Comparison of ENCODE assay signal across 1 cellular context in the genomic region with DNA sequence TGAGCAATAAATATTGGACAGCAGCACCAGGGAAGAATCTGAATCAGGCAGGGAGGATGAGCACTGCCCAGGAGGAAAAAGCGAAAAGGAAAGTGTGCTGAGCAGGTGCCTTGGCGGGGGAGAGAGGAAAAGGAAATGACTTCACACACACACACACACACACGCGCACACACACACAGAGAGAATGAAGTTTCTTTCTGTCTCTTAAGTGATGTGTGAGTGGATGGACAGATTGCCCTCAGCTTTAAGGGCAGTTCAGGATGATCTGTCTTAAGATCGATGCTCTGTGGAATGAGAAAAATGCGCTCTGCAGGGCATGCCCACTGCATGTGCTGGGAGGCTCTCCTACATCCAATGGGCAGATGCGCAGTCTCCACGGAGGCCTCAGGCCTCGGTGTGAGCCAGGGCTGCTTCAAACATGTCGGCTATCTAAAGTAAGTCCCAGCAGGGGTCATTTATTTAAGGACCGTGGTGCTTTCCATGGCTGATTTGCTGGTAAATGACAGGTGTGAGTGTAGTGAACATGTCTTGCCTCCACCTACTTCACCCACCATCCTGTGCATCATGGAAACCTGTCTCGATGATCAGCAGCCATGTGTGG.
A peak's percentile ranks its signal among the peaks of the same experiment; 100 is the strongest.
TF ChIP-seq lines count a peak whose summit lies in the region.

No MANE protein-coding gene starts in this region.

TF ChIP-seq in GM12878, 131 proteins besides CTCF, POLR2A, EP300 and RAD21 (continued from another document and continues in another):
- TF ChIP-seq NBN (IDR thresholded peaks at IDR 0.05) = 0 out of 2 replicates have a peak, but pooled peaks have one; percentile 71
- TF ChIP-seq, protein P1, sequence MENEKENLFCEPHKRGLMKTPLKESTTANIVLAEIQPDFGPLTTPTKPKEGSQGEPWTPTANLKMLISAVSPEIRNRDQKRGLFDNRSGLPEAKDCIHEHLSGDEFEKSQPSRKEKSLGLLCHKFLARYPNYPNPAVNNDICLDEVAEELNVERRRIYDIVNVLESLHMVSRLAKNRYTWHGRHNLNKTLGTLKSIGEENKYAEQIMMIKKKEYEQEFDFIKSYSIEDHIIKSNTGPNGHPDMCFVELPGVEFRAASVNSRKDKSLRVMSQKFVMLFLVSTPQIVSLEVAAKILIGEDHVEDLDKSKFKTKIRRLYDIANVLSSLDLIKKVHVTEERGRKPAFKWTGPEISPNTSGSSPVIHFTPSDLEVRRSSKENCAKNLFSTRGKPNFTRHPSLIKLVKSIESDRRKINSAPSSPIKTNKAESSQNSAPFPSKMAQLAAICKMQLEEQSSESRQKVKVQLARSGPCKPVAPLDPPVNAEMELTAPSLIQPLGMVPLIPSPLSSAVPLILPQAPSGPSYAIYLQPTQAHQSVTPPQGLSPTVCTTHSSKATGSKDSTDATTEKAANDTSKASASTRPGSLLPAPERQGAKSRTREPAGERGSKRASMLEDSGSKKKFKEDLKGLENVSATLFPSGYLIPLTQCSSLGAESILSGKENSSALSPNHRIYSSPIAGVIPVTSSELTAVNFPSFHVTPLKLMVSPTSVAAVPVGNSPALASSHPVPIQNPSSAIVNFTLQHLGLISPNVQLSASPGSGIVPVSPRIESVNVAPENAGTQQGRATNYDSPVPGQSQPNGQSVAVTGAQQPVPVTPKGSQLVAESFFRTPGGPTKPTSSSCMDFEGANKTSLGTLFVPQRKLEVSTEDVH (IDR thresholded peaks at IDR 0.05; ENCODE audit: low read depth, partially characterized antibody) = peak; percentile 63
- peak; percentile 36 for TF ChIP-seq RUNX3 (IDR thresholded peaks at IDR 0.05; ENCODE audit: low read length)
- no peak for TF ChIP-seq CHD4 (IDR thresholded peaks at IDR 0.05)
- TF ChIP-seq, protein P2, sequence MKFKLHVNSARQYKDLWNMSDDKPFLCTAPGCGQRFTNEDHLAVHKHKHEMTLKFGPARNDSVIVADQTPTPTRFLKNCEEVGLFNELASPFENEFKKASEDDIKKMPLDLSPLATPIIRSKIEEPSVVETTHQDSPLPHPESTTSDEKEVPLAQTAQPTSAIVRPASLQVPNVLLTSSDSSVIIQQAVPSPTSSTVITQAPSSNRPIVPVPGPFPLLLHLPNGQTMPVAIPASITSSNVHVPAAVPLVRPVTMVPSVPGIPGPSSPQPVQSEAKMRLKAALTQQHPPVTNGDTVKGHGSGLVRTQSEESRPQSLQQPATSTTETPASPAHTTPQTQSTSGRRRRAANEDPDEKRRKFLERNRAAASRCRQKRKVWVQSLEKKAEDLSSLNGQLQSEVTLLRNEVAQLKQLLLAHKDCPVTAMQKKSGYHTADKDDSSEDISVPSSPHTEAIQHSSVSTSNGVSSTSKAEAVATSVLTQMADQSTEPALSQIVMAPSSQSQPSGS (IDR thresholded peaks at IDR 0.05; ENCODE audit: low read length) = peak; percentile 87
- TF ChIP-seq MTA2 (IDR thresholded peaks at IDR 0.05; ENCODE audit: low read depth) = 0 out of 2 replicates have a peak, but pooled peaks have one; percentile 14
- no peak for TF ChIP-seq BMI1 (IDR thresholded peaks at IDR 0.05; ENCODE audit: borderline replicate concordance)
- TF ChIP-seq RCOR1 (conservative IDR thresholded peaks at IDR 0.05; ENCODE audit: low read depth, low read length) = no peak
- TF ChIP-seq, protein P3, sequence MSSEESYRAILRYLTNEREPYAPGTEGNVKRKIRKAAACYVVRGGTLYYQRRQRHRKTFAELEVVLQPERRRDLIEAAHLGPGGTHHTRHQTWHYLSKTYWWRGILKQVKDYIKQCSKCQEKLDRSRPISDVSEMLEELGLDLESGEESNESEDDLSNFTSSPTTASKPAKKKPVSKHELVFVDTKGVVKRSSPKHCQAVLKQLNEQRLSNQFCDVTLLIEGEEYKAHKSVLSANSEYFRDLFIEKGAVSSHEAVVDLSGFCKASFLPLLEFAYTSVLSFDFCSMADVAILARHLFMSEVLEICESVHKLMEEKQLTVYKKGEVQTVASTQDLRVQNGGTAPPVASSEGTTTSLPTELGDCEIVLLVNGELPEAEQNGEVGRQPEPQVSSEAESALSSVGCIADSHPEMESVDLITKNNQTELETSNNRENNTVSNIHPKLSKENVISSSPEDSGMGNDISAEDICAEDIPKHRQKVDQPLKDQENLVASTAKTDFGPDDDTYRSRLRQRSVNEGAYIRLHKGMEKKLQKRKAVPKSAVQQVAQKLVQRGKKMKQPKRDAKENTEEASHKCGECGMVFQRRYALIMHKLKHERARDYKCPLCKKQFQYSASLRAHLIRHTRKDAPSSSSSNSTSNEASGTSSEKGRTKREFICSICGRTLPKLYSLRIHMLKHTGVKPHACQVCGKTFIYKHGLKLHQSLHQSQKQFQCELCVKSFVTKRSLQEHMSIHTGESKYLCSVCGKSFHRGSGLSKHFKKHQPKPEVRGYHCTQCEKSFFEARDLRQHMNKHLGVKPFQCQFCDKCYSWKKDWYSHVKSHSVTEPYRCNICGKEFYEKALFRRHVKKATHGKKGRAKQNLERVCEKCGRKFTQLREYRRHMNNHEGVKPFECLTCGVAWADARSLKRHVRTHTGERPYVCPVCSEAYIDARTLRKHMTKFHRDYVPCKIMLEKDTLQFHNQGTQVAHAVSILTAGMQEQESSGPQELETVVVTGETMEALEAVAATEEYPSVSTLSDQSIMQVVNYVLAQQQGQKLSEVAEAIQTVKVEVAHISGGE (CRISPR knock-in tag; IDR thresholded peaks at IDR 0.05) = no peak
- peak; percentile 68; the same call in 1 of the 2 replicates for TF ChIP-seq DPF2 (IDR thresholded peaks at IDR 0.05)
- no peak for TF ChIP-seq RAD51 (IDR thresholded peaks at IDR 0.05)
- peak; percentile 16; the same call in 1 of the 2 replicates for TF ChIP-seq ZNF207 (IDR thresholded peaks at IDR 0.05; ENCODE audit: borderline replicate concordance)
- TF ChIP-seq BCL11A (IDR thresholded peaks at IDR 0.05; ENCODE audit: low read depth, low read length) = 0 out of 2 replicates have a peak, but pooled peaks have one; percentile 12
- TF ChIP-seq SREBF1 (IDR thresholded peaks at IDR 0.05; ENCODE audit: low read length) = no peak
- no peak for TF ChIP-seq RBBP5 (conservative IDR thresholded peaks at IDR 0.05)
- TF ChIP-seq SP1 (IDR thresholded peaks at IDR 0.05; ENCODE audit: low read depth, low read length) = no peak
- no peak for TF ChIP-seq CEBPB (IDR thresholded peaks at IDR 0.05; ENCODE audit: borderline replicate concordance in 1 of 2, low read depth in 2 of 2, low read length in 2 of 2)
- peak; percentile 94 for TF ChIP-seq POLR2AphosphoS5 (IDR thresholded peaks at IDR 0.05; ENCODE audit: low read length)
- no peak for TF ChIP-seq ZNF217 (IDR thresholded peaks at IDR 0.05)
- TF ChIP-seq SMAD1 (IDR thresholded peaks at IDR 0.05; ENCODE audit: low read depth, partially characterized antibody) = no peak
- TF ChIP-seq STAT3 (IDR thresholded peaks at IDR 0.05; ENCODE audit: low read depth, low read length) = no peak; the same call in 1 of the 2 replicates
- TF ChIP-seq, protein P4, sequence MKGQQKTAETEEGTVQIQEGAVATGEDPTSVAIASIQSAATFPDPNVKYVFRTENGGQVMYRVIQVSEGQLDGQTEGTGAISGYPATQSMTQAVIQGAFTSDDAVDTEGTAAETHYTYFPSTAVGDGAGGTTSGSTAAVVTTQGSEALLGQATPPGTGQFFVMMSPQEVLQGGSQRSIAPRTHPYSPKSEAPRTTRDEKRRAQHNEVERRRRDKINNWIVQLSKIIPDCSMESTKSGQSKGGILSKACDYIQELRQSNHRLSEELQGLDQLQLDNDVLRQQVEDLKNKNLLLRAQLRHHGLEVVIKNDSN (IDR thresholded peaks at IDR 0.05; ENCODE audit: borderline replicate concordance, extremely low read length, insufficient read depth, low read depth, low read length) = no peak
- 0 out of 2 replicates have a peak, but pooled peaks have one; percentile 8 for TF ChIP-seq SPI1 (IDR thresholded peaks at IDR 0.05; ENCODE audit: borderline replicate concordance, insufficient read depth, low read depth, low read length)
- no peak for TF ChIP-seq SIX5 (IDR thresholded peaks at IDR 0.05; ENCODE audit: low read depth, low read length, severe bottlenecking)
- TF ChIP-seq, protein P5, sequence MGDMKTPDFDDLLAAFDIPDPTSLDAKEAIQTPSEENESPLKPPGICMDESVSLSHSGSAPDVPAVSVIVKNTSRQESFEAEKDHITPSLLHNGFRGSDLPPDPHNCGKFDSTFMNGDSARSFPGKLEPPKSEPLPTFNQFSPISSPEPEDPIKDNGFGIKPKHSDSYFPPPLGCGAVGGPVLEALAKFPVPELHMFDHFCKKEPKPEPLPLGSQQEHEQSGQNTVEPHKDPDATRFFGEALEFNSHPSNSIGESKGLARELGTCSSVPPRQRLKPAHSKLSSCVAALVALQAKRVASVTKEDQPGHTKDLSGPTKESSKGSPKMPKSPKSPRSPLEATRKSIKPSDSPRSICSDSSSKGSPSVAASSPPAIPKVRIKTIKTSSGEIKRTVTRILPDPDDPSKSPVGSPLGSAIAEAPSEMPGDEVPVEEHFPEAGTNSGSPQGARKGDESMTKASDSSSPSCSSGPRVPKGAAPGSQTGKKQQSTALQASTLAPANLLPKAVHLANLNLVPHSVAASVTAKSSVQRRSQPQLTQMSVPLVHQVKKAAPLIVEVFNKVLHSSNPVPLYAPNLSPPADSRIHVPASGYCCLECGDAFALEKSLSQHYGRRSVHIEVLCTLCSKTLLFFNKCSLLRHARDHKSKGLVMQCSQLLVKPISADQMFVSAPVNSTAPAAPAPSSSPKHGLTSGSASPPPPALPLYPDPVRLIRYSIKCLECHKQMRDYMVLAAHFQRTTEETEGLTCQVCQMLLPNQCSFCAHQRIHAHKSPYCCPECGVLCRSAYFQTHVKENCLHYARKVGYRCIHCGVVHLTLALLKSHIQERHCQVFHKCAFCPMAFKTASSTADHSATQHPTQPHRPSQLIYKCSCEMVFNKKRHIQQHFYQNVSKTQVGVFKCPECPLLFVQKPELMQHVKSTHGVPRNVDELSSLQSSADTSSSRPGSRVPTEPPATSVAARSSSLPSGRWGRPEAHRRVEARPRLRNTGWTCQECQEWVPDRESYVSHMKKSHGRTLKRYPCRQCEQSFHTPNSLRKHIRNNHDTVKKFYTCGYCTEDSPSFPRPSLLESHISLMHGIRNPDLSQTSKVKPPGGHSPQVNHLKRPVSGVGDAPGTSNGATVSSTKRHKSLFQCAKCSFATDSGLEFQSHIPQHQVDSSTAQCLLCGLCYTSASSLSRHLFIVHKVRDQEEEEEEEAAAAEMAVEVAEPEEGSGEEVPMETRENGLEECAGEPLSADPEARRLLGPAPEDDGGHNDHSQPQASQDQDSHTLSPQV (IDR thresholded peaks at IDR 0.05) = no peak
- peak; percentile 47; the same call in 1 of the 2 replicates for TF ChIP-seq PAX5 (IDR thresholded peaks at IDR 0.05; ENCODE audit: borderline replicate concordance, low read depth, low read length)
- TF ChIP-seq IKZF2 (IDR thresholded peaks at IDR 0.05) = peak; percentile 62 to 64
- no peak for TF ChIP-seq TARDBP (IDR thresholded peaks at IDR 0.05; ENCODE audit: borderline replicate concordance)
- TF ChIP-seq, protein P6, sequence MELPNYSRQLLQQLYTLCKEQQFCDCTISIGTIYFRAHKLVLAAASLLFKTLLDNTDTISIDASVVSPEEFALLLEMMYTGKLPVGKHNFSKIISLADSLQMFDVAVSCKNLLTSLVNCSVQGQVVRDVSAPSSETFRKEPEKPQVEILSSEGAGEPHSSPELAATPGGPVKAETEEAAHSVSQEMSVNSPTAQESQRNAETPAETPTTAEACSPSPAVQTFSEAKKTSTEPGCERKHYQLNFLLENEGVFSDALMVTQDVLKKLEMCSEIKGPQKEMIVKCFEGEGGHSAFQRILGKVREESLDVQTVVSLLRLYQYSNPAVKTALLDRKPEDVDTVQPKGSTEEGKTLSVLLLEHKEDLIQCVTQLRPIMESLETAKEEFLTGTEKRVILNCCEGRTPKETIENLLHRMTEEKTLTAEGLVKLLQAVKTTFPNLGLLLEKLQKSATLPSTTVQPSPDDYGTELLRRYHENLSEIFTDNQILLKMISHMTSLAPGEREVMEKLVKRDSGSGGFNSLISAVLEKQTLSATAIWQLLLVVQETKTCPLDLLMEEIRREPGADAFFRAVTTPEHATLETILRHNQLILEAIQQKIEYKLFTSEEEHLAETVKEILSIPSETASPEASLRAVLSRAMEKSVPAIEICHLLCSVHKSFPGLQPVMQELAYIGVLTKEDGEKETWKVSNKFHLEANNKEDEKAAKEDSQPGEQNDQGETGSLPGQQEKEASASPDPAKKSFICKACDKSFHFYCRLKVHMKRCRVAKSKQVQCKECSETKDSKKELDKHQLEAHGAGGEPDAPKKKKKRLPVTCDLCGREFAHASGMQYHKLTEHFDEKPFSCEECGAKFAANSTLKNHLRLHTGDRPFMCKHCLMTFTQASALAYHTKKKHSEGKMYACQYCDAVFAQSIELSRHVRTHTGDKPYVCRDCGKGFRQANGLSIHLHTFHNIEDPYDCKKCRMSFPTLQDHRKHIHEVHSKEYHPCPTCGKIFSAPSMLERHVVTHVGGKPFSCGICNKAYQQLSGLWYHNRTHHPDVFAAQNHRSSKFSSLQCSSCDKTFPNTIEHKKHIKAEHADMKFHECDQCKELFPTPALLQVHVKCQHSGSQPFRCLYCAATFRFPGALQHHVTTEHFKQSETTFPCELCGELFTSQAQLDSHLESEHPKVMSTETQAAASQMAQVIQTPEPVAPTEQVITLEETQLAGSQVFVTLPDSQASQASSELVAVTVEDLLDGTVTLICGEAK (IDR thresholded peaks at IDR 0.05; ENCODE audit: borderline replicate concordance) = peak; percentile 83; the same call in 1 of the 2 replicates
- 0 out of 2 replicates have a peak, but pooled peaks have one; percentile 16 for TF ChIP-seq JUND (IDR thresholded peaks at IDR 0.05; ENCODE audit: low read depth, low read length)
- peak; percentile 71; the same call in 1 of the 2 replicates for TF ChIP-seq SIN3A (IDR thresholded peaks at IDR 0.05; ENCODE audit: low read depth, low read length)
- TF ChIP-seq, protein P7, sequence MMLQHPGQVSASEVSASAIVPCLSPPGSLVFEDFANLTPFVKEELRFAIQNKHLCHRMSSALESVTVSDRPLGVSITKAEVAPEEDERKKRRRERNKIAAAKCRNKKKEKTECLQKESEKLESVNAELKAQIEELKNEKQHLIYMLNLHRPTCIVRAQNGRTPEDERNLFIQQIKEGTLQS (IDR thresholded peaks at IDR 0.05; ENCODE audit: borderline replicate concordance, extremely low read depth, low read depth, low read length) = no peak
- TF ChIP-seq BRCA1 (IDR thresholded peaks at IDR 0.05; ENCODE audit: low read depth, low read length) = no peak
- TF ChIP-seq HDGF (IDR thresholded peaks at IDR 0.05) = peak; percentile 66
- no peak for TF ChIP-seq MYB (IDR thresholded peaks at IDR 0.05; ENCODE audit: borderline replicate concordance, low read depth, low read length)
